In the genomic region with DNA sequence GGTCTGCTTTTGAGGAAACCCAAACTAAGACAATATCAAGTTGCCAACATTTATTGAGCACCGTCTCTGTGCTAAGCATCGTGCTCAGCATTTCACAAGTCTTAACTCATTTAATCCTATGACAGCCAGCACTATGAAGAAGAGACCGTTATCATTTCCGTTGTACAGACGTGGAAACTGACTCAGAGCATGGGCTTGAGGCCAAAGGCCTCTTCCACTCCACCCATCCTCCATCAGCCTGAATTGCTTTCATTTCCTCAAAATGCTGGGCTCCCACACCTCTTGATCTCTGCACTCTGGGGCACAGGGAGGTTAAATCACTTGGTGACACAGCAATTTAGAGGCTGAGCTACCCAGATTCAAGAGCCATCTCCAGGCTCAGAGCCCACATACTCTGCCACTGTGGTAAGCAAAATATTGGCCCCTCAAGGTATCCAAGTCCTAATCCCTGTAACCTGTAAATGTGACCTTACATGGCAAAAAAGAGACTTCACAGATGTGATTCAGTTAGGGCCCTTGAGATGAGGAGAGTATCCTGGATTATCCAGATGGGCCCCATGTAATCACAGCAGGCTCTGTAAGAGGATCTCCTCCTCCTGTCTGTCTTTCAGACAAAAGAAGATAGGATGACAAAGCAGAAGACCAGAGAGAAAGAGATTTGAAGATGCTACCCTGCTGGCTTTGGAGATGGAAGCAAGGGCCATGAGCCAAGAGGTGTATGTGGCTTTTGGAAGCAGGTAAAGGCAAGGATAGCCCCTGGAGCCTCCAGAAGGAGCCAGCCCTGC, we compare ENCODE assay signal across 8 cellular contexts. TPM values are rescaled to one million over a fixed set of nuclear protein-coding genes. Genes with fewer than 3 reads are reported as not detected.
DNase-seq lines count a peak whose midpoint lies in the region; ATAC-seq lines count a peak whose summit lies in the region.

No MANE protein-coding gene starts in this region.

- H3K36me3 Mint-ChIP-seq in activated naive CD4-positive, alpha-beta T cell treated with anti-CD3 and anti-CD28 coated beads, Interleukin-2, amount 50 U/mL, for 72 hours = no peaks in the 10 kb centered on the region

- H3K27ac Mint-ChIP-seq in activated naive CD4-positive, alpha-beta T cell treated with anti-CD3 and anti-CD28 coated beads, Interleukin-2, amount 50 U/mL, for 72 hours = peak overlapping the region; percentile 80 to 91

- in situ Hi-C loops in ACHN (cut with HindIII; ENCODE audit: low pct_ligation_motif_present, low pct_unique_long_range_greater_than_20kb, low sequenced_read_pairs) = no loop called here

- H3K9me3 Mint-ChIP-seq in activated naive CD4-positive, alpha-beta T cell treated with anti-CD3 and anti-CD28 coated beads, Interleukin-2, amount 50 U/mL, for 72 hours = peaks cover 0 to 8% of the 10 kb centered on the region in 2 donors

- ATAC-seq in GM19025 (IDR thresholded peaks at IDR 0.05; ENCODE audit: low read depth, unreplicated experiment) (peak; percentile 99), HG03159 (IDR thresholded peaks at IDR 0.05; ENCODE audit: unreplicated experiment) (peak; percentile 95)
- ATAC-seq in activated naive CD4-positive, alpha-beta T cell treated with anti-CD3 and anti-CD28 coated beads, Interleukin-2, amount 50 U/mL, for 72 hours = peak; percentile 99

- peak; percentile 81 for DNase-seq in ACHN
- peak; percentile 87 for DNase-seq in RKO (ENCODE audit: low spot score)
- peak; percentile 49 to 63 for DNase-seq in activated naive CD4-positive, alpha-beta T cell treated with anti-CD3 and anti-CD28 coated beads, Interleukin-2, amount 50 U/mL, for 72 hours (ENCODE audit: low spot score in 2 of 2)
- peak; percentile 63 for DNase-seq in kidney glomerular epithelial cell (lab: John Stamatoyannopoulos, UW)
- DNase-seq in stimulated activated CD4-positive, alpha-beta T cell treated with anti-CD3 and anti-CD28 coated beads, TNF-alpha, amount 100 ng/mL, for 4 hours (ENCODE audit: low read depth in 3 of 3) = peak in 2 of 3 experiments; percentile 24
- no peak for DNase-seq in iPS-NIHi11 (ENCODE audit: low spot score)

RNA-seq across cellular contexts. Expression of a gene that starts 24.3 kb away (rescaled TPM):
- total RNA-seq in activated naive CD4-positive, alpha-beta T cell treated with anti-CD3 and anti-CD28 coated beads, Interleukin-2, amount 50 U/mL, for 72 hours = 10 to 100 TPM; 17.5 to 34.2 TPM
